21 cellular contexts compared by ENCODE assay signal in genomic region chr9:14989811-14990210, GRCh38.
"Had no signal": no experiment of that assay in that cellular context is flagged by ENCODE, and none has a peak within 500 bp of the region (broad histone marks: within the 10 kb centered on the region; RNA-seq: fewer than 3 reads in every experiment).

No MANE protein-coding gene starts in this region.

- H3K27ac ChIP-seq: body of pancreas, colonic mucosa, gastroesophageal sphincter, heart left ventricle, neutrophil, thyroid gland had no signal

- H3K4me1 ChIP-seq: colonic mucosa had no signal

- H3K9me3 ChIP-seq: body of pancreas, colonic mucosa, gastroesophageal sphincter, heart left ventricle, neutrophil, thyroid gland had no signal

- H3K4me3 ChIP-seq: body of pancreas, colonic mucosa, gastroesophageal sphincter, heart left ventricle, thyroid gland had no signal

- DNase-seq: activated CD4-positive, alpha-beta T cell treated with anti-CD3 and anti-CD28 coated beads, Interleukin-2, amount 50 U/mL, for 4 hours; activated gamma-delta T cell treated with Interleukin-2 at 50 U/mL for 16 hours; activated naive CD8-positive, alpha-beta T cell treated with anti-CD3 and anti-CD28 coated beads for 36 hours; activated T-cell treated with anti-CD3 and anti-CD28 coated beads for 4 hours; body of pancreas; colonic mucosa; erythroblast; heart left ventricle; immature natural killer cell; left cardiac atrium; mesendoderm; natural killer cell; stimulated activated CD4-positive, alpha-beta T cell treated with anti-CD3 and anti-CD28 coated beads, Interleukin-12 subunit alpha, Interleukin-12 subunit beta, amount 100 ng/mL, for 4 hours; stimulated activated CD4-positive, alpha-beta T cell treated with anti-CD3 and anti-CD28 coated beads, Interleukin-1b, Interleukin-23, amount 100 ng/mL, for 48 hours; stimulated activated CD8-positive, alpha-beta memory T cell treated with anti-CD3 and anti-CD28 coated beads, Interleukin-4, amount 100 ng/mL, for 48 hours; stimulated activated naive CD4-positive, alpha-beta T cell treated with Interleukin-2 at 50 U/mL for 16 hours; SW 1271; T-helper 2 cell; thyroid gland had no signal

- H3K36me3 ChIP-seq: colonic mucosa, gastroesophageal sphincter, heart left ventricle, neutrophil, thyroid gland had no signal

- H3K27me3 ChIP-seq: body of pancreas, colonic mucosa, gastroesophageal sphincter, heart left ventricle, thyroid gland had no signal
